In genomic region chr13:46211521-46212351, GRCh38 we compare ENCODE assay signal across 8 cellular contexts. TPM values are rescaled to one million over a fixed set of nuclear protein-coding genes. Genes with fewer than 3 reads are reported as not detected.
DNase-seq lines count a peak whose midpoint lies in the region; ATAC-seq and TF ChIP-seq lines count a peak whose summit lies in the region.

A gene with protein sequence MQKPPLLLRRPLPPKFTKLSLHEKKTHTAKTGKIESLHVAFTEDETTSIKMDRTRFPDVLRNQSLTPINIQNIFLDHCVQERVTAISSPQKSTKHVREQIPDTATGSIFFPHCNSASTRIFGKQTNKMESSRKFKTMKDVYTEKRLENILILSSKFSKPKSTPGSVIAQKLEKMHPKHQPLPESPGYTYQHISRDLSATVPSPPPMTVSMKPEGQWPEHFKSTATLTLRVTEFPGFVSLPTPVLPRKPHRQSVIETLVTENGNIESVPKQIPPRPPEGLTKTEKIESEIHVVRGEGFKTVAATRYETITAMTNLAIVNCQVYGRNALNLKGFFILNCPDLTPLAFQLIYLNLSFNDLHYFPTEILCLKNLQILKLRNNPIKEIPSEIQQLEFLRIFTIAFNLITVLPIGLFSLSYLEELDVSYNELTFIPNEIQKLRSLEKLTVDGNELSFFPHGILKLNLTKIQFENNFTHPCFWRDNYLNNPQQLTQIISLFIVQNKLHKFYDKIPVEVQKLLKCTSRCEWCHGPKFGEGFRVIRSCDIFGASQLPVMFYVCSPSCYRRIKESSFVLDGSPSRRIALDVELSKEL (plus strand): TSS chr13:46211928. CDS start chr13:46213035, 1,107 bp downstream.

- WGBS in psoas muscle, 3 donors, result 2 to 3% (median 2%) methylated on average over 51 to 53 of the region's 53 CpGs

- no peaks in the 10 kb centered on the region for H3K9me3 ChIP-seq in adipocyte (ENCODE audit: control insufficient read depth, low read length)
- H3K9me3 ChIP-seq in right atrium auricular region, result no peaks in the 10 kb centered on the region
- H3K9me3 ChIP-seq in psoas muscle, result no peaks in the 10 kb centered on the region
- H3K9me3 ChIP-seq in uterus, result no peaks in the 10 kb centered on the region

- no peaks in the 10 kb centered on the region for H3K36me3 ChIP-seq in adipocyte (ENCODE audit: control insufficient read depth, insufficient read depth, low read length, severe bottlenecking)
- no peaks in the 10 kb centered on the region for H3K36me3 ChIP-seq in right atrium auricular region
- no peaks in the 10 kb centered on the region for H3K36me3 ChIP-seq in psoas muscle (ENCODE audit: insufficient read depth in 1 of 2, low read depth in 1 of 2)
- H3K36me3 ChIP-seq in uterus, result no peaks in the 10 kb centered on the region

- no peak for TF ChIP-seq CTCF in right atrium auricular region (IDR thresholded peaks at IDR 0.05)
- no peak for TF ChIP-seq CTCF in psoas muscle (IDR thresholded peaks at IDR 0.05)
- TF ChIP-seq CTCF in uterus (IDR thresholded peaks at IDR 0.05), result no peak

- H3K9ac ChIP-seq in adipocyte (ENCODE audit: low read length), result peak within 1 kb of the TSS; percentile 85

- TF ChIP-seq POLR2A in uterus (IDR thresholded peaks at IDR 0.05), result peak in 1 of 2 donors; percentile 12

- H3K4me1 ChIP-seq in adipocyte (ENCODE audit: control insufficient read depth, insufficient read depth, low read length) (peaks cover 4% of the 10 kb centered on the region), right atrium auricular region (peaks cover 0 to 8% of the 10 kb centered on the region in 2 donors), psoas muscle (no peaks in the 10 kb centered on the region), uterus (no peaks in the 10 kb centered on the region)

- intact Hi-C loops in psoas muscle (cut with DNase I), result no loop called here
- intact Hi-C loops in uterus (cut with DNase I; ENCODE audit: low total_unique reads), result no loop called here

- peak; percentile 81 for DNase-seq in Daoy (ENCODE audit: low read depth)
- peak; percentile 68 for DNase-seq in Jurkat, Clone E6-1 (ENCODE audit: low read depth, low spot score)
- peak; percentile 72 for DNase-seq in T follicular helper cell (ENCODE audit: low read depth)
- peak; percentile 69 for DNase-seq in adipocyte (ENCODE audit: low read depth)
- DNase-seq in right atrium auricular region (ENCODE audit: low spot score), result peak; percentile 70
- DNase-seq in psoas muscle, result peak; percentile 76 to 86
- peak; percentile 50 to 55 for DNase-seq in uterus

- no peak within 1 kb of the TSS for H3K27ac ChIP-seq in right atrium auricular region
- no peak within 1 kb of the TSS for H3K27ac ChIP-seq in psoas muscle
- peak within 1 kb of the TSS in 1 of 2 donors; percentile 27 for H3K27ac ChIP-seq in uterus

- ATAC-seq in GM21619 (IDR thresholded peaks at IDR 0.05; ENCODE audit: unreplicated experiment), result peak; percentile 95
- peak; percentile 57 to 93 (median 79) for ATAC-seq in psoas muscle

- H3K27me3 ChIP-seq in adipocyte (replicated peaks; ENCODE audit: control insufficient read depth, insufficient read depth, low read length), result no peaks in the 10 kb centered on the region
- no peaks in the 10 kb centered on the region for H3K27me3 ChIP-seq in right atrium auricular region
- H3K27me3 ChIP-seq in psoas muscle (ENCODE audit: insufficient read depth in 3 of 3, low read length in 2 of 3), result peaks cover 0 to 3% (median 0%) of the 10 kb centered on the region in 3 donors
- H3K27me3 ChIP-seq in uterus, result peaks cover 0 to 4% of the 10 kb centered on the region in 2 donors

- peak within 1 kb of the TSS; percentile 81 for H3K4me3 ChIP-seq in Jurkat, Clone E6-1 (ENCODE audit: low read length)
- peak within 1 kb of the TSS; percentile 97 for H3K4me3 ChIP-seq in adipocyte (ENCODE audit: low read length)
- H3K4me3 ChIP-seq in right atrium auricular region, result peak within 1 kb of the TSS; percentile 27 to 49
- peak within 1 kb of the TSS; percentile 67 for H3K4me3 ChIP-seq in psoas muscle
- peak within 1 kb of the TSS; percentile 25 to 35 for H3K4me3 ChIP-seq in uterus

RNA-seq across cellular contexts. Expression of the gene that starts here (rescaled TPM):
- 0.11 TPM in 1 of 2 replicates, not detected in the other for total RNA-seq in Daoy (2014; rRNA removed; shearing (Covaris generic))
- 0.55 TPM for polyA plus RNA-seq in Jurkat, Clone E6-1 (2012; ENCODE audit: insufficient read depth, insufficient read length)
- total RNA-seq in right atrium auricular region (not detected), psoas muscle (not detected), uterus (1 to 10 TPM in 1 of 4 donors, not detected in 3; 1.2 TPM)
- under 1 TPM in 2 of 3 donors, not detected in 1; 0.03 to 0.04 TPM for polyA plus RNA-seq in psoas muscle

Comparison
In these comparisons a context has a peak if more than half of its experiments do, and no peak if none do; other contexts are left out.
1. Peak in DNase-seq in Daoy; RNA of the gene not detected or under 1 TPM.
2. Peak in DNase-seq and H3K4me3 ChIP-seq in right atrium auricular region; RNA of the gene not detected or under 1 TPM.
3. Peak in DNase-seq, ATAC-seq and H3K4me3 ChIP-seq in psoas muscle; RNA of the gene not detected or under 1 TPM.
4. H3K4me3 ChIP-seq: peak in every context shown above with its lines; median percentile 97 in adipocyte; 81 in Jurkat, Clone E6-1; 67 in psoas muscle; 38 in right atrium auricular region; 30 in uterus.